Comparison of ENCODE assay signal across 30 cellular contexts in genomic region chr1:234234199-234234598, GRCh38.
"Had no signal": no experiment of that assay in that cellular context is flagged by ENCODE, and none has a peak within 500 bp of the region (broad histone marks: within the 10 kb centered on the region; RNA-seq: fewer than 3 reads in every experiment).

No MANE protein-coding gene starts in this region.

- H3K36me3 Mint-ChIP-seq: activated CD4-positive, alpha-beta memory T cell treated with anti-CD3 and anti-CD28 coated beads for 36 hours; activated naive CD8-positive, alpha-beta T cell; brain had no signal

- H3K9me3 Mint-ChIP-seq: activated CD4-positive, alpha-beta memory T cell treated with anti-CD3 and anti-CD28 coated beads for 36 hours; activated CD4-positive, alpha-beta T cell treated with anti-CD3 and anti-CD28 coated beads, Interleukin-2, amount 10 ng/mL, durations not matched to agents 7 days and 5 days; activated T-cell treated with anti-CD3 and anti-CD28 coated beads, Interleukin-2, amount 50 U/mL, for 24 hours; activated T-helper 1 cell treated with anti-CD3 and anti-CD28 coated beads, Interleukin-12 subunit alpha, Interleukin-12 subunit beta, Interleukin-2, Interleukin-4 antibody, amounts not matched to agents 30 ng/mL and 10 ng/mL and 1 ng/mL, durations not matched to agents 14 hours and 24 hours and 36 hours had no signal

- H3K27ac ChIP-seq: SJCRH30, VCaP had no signal

- H3K36me3 ChIP-seq: cardiac muscle cell, SJCRH30 had no signal

- H3K4me3 Mint-ChIP-seq: activated CD4-positive, alpha-beta memory T cell treated with anti-CD3 and anti-CD28 coated beads for 36 hours; activated CD4-positive, alpha-beta T cell treated with anti-CD3 and anti-CD28 coated beads, Interleukin-2, amount 10 ng/mL, durations not matched to agents 7 days and 5 days; activated naive CD8-positive, alpha-beta T cell; activated T-cell treated with anti-CD3 and anti-CD28 coated beads, Interleukin-2, amount 50 U/mL, for 24 hours; activated T-helper 1 cell treated with anti-CD3 and anti-CD28 coated beads, Interleukin-12 subunit alpha, Interleukin-12 subunit beta, Interleukin-2, Interleukin-4 antibody, amounts not matched to agents 30 ng/mL and 10 ng/mL and 1 ng/mL, durations not matched to agents 14 hours and 24 hours and 36 hours; brain; T-helper 17 cell had no signal

- H3K4me1 ChIP-seq: SJCRH30 had no signal

- H3K4me3 ChIP-seq: cardiac muscle cell, SJCRH30 had no signal

- ATAC-seq: Panc1, T-helper 17 cell had no signal

- H3K27ac Mint-ChIP-seq: activated CD4-positive, alpha-beta memory T cell treated with anti-CD3 and anti-CD28 coated beads for 36 hours; activated CD4-positive, alpha-beta T cell treated with anti-CD3 and anti-CD28 coated beads, Interleukin-2, amount 10 ng/mL, durations not matched to agents 7 days and 5 days; activated naive CD8-positive, alpha-beta T cell; activated T-cell treated with anti-CD3 and anti-CD28 coated beads, Interleukin-2, amount 50 U/mL, for 24 hours; activated T-helper 1 cell treated with anti-CD3 and anti-CD28 coated beads, Interleukin-12 subunit alpha, Interleukin-12 subunit beta, Interleukin-2, Interleukin-4 antibody, amounts not matched to agents 30 ng/mL and 10 ng/mL and 1 ng/mL, durations not matched to agents 14 hours and 24 hours and 36 hours; brain; T-helper 17 cell had no signal

- DNase-seq: activated CD4-positive, alpha-beta memory T cell treated with anti-CD3 and anti-CD28 coated beads for 36 hours; activated CD4-positive, alpha-beta T cell treated with anti-CD3 and anti-CD28 coated beads, Interleukin-2, amount 10 ng/mL, durations not matched to agents 7 days and 5 days; activated CD4-positive, CD25-positive, alpha-beta regulatory T cell; activated effector memory CD4-positive, alpha-beta T cell treated with Interleukin-2 at 50 U/mL for 16 hours; activated naive CD4-positive, alpha-beta T cell; activated T-cell treated with anti-CD3 and anti-CD28 coated beads, Interleukin-2, amount 50 U/mL, for 24 hours; amygdala; Kasumi-1; KBM-7; NCI-H1105 treated with DMSO at 0.1 percent for 48 hours; NCI-H1436 treated with DMSO at 0.1 percent for 48 hours; NCI-H187; NCI-H2081; NCI-H2171 treated with DMSO at 0.1 percent for 48 hours; NCI-H226; NCI-H510A; NCI-H526 treated with DMSO at 0.1 percent for 48 hours; NK-92 treated with Interleukin-12 subunit alpha and Interleukin-12 subunit beta, amount 100 ng/mL, for 24 hours; OCI-M1; Right ventricle myocardium superior; RPMI8226; SJCRH30; T-helper 17 cell; T-helper 9 cell had no signal

- H3K9me3 ChIP-seq: SJCRH30 had no signal

- H3K27me3 ChIP-seq: cardiac muscle cell had no signal
